In genomic region chr4:73067971-73068394, GRCh38 we compare ENCODE assay signal across 8 cellular contexts. TPM values are rescaled to one million over a fixed set of nuclear protein-coding genes. Genes with fewer than 3 reads are reported as not detected.
DNase-seq lines count a peak whose midpoint lies in the region; ATAC-seq lines count a peak whose summit lies in the region.

No MANE protein-coding gene starts in this region.

- POLR2A ChIA-PET in activated CD8-positive, alpha-beta T cell treated with anti-CD3 and anti-CD28 coated beads, Interleukin-2, amount 10 ng/mL, durations not matched to agents 7 days and 5 days (lab: Charles Lee): interaction anchor here (3.1 kb wide), 1 partner anchor 191 kb away, joined by 31 read pairs; the partner anchor contains the start of gene ANKRD17

- peak overlapping the region; percentile 83 for H3K4me3 ChIP-seq in right cardiac atrium (ENCODE audit: low read length)

- intact Hi-C loops in right cardiac atrium (cut with DNase I): loop anchor here in 1 of 4 donors (5.0 kb wide), 1 partner anchor 189 kb away; the partner anchor contains the start of gene ANKRD17

- peak; percentile 33 for DNase-seq in NOMO-1 treated with DMSO at 0.1 percent for 48 hours (lab: John Stamatoyannopoulos, UW; ENCODE audit: unreplicated experiment)
- no peak for DNase-seq in NOMO-1 treated with dmso at 0.1 percent for 144 hours (lab: John Stamatoyannopoulos, UW; ENCODE audit: unreplicated experiment)
- DNase-seq in activated CD8-positive, alpha-beta T cell treated with anti-CD3 and anti-CD28 coated beads, Interleukin-2, amount 10 ng/mL, durations not matched to agents 7 days and 5 days: no peak
- no peak for DNase-seq in right cardiac atrium
- DNase-seq in stimulated activated CD4-positive, alpha-beta T cell treated with anti-CD3 and anti-CD28 coated beads, Interleukin-1b, Interleukin-23, amount 100 ng/mL, for 48 hours: peak; percentile 34
- DNase-seq in NCI-H1105 treated with DMSO at 0.1 percent for 48 hours (lab: John Stamatoyannopoulos, UW): no peak

- H3K36me3 Mint-ChIP-seq in activated CD8-positive, alpha-beta T cell treated with anti-CD3 and anti-CD28 coated beads, Interleukin-2, amount 10 ng/mL, durations not matched to agents 7 days and 5 days (ENCODE audit: low read depth): peaks cover 30% of the 10 kb centered on the region

- H3K4me3 Mint-ChIP-seq in activated CD8-positive, alpha-beta T cell treated with anti-CD3 and anti-CD28 coated beads, Interleukin-2, amount 10 ng/mL, durations not matched to agents 7 days and 5 days: peak overlapping the region; percentile 83

- peak overlapping the region; percentile 94 for H3K27ac Mint-ChIP-seq in activated CD8-positive, alpha-beta T cell treated with anti-CD3 and anti-CD28 coated beads, Interleukin-2, amount 10 ng/mL, durations not matched to agents 7 days and 5 days

- no peaks in the 10 kb centered on the region for H3K27me3 ChIP-seq in right cardiac atrium (ENCODE audit: control insufficient read depth, insufficient read depth)

- no peaks in the 10 kb centered on the region for H3K27me3 Mint-ChIP-seq in activated CD8-positive, alpha-beta T cell treated with anti-CD3 and anti-CD28 coated beads, Interleukin-2, amount 10 ng/mL, durations not matched to agents 7 days and 5 days (ENCODE audit: low read depth)

- CTCF ChIA-PET in activated CD8-positive, alpha-beta T cell treated with anti-CD3 and anti-CD28 coated beads, Interleukin-2, amount 10 ng/mL, durations not matched to agents 7 days and 5 days (lab: Charles Lee): interaction anchor here (1.2 to 3.2 kb wide), 3 partner anchors 29 to 191 kb away, joined by 4 to 15 read pairs (median 5); partner anchors contain the start of gene ANKRD17

- H3K9me3 ChIP-seq in right cardiac atrium (ENCODE audit: control insufficient read depth, low read length): no peaks in the 10 kb centered on the region

- ATAC-seq in activated CD8-positive, alpha-beta T cell treated with anti-CD3 and anti-CD28 coated beads, Interleukin-2, amount 10 ng/mL, durations not matched to agents 7 days and 5 days: no peak
- no peak for ATAC-seq in right cardiac atrium
- ATAC-seq in esophagus mucosa: no peak
- no peak for ATAC-seq in HG03097 (IDR thresholded peaks at IDR 0.05; ENCODE audit: low FRiP score, unreplicated experiment)

- H3K27ac ChIP-seq in right cardiac atrium (ENCODE audit: low read length): no peak overlapping the region

- no peaks in the 10 kb centered on the region for H3K9me3 Mint-ChIP-seq in activated CD8-positive, alpha-beta T cell treated with anti-CD3 and anti-CD28 coated beads, Interleukin-2, amount 10 ng/mL, durations not matched to agents 7 days and 5 days (ENCODE audit: insufficient read depth)

- H3K4me1 Mint-ChIP-seq in activated CD8-positive, alpha-beta T cell treated with anti-CD3 and anti-CD28 coated beads, Interleukin-2, amount 10 ng/mL, durations not matched to agents 7 days and 5 days (ENCODE audit: low read depth): peaks cover 40% of the 10 kb centered on the region

- 42% methylated on average over 4 of the region's 4 CpGs for WGBS in right cardiac atrium

- H3K4me1 ChIP-seq in right cardiac atrium (ENCODE audit: control insufficient read depth, insufficient read depth, low read length): no peaks in the 10 kb centered on the region

RNA-seq across cellular contexts. Expression of gene COX18, which starts 1.5 kb away (rescaled TPM):
- 10 to 100 TPM; 14.7 to 15.5 TPM for total RNA-seq in activated CD8-positive, alpha-beta T cell treated with anti-CD3 and anti-CD28 coated beads, Interleukin-2, amount 10 ng/mL, durations not matched to agents 7 days and 5 days
- 10 to 100 TPM; 14.6 to 16.0 (median 15.7) TPM for total RNA-seq in right cardiac atrium
- 17.7 TPM for polyA plus RNA-seq in right cardiac atrium
- 11.0 TPM for total RNA-seq in esophagus mucosa

Comparison
In these comparisons a context has a peak if more than half of its experiments do, and no peak if none do; other contexts are left out.
1. DNase-seq: peak in NOMO-1 treated with DMSO at 0.1 percent for 48 hours (single experiment) and stimulated activated CD4-positive, alpha-beta T cell treated with anti-CD3 and anti-CD28 coated beads, Interleukin-1b, Interleukin-23, amount 100 ng/mL, for 48 hours (single experiment); none in NOMO-1 treated with dmso at 0.1 percent for 144 hours (single experiment), activated CD8-positive, alpha-beta T cell treated with anti-CD3 and anti-CD28 coated beads, Interleukin-2, amount 10 ng/mL, durations not matched to agents 7 days and 5 days (single experiment), right cardiac atrium (0 of 3) and NCI-H1105 treated with DMSO at 0.1 percent for 48 hours (single experiment).